8 cellular contexts compared by ENCODE assay signal in the genomic region with DNA sequence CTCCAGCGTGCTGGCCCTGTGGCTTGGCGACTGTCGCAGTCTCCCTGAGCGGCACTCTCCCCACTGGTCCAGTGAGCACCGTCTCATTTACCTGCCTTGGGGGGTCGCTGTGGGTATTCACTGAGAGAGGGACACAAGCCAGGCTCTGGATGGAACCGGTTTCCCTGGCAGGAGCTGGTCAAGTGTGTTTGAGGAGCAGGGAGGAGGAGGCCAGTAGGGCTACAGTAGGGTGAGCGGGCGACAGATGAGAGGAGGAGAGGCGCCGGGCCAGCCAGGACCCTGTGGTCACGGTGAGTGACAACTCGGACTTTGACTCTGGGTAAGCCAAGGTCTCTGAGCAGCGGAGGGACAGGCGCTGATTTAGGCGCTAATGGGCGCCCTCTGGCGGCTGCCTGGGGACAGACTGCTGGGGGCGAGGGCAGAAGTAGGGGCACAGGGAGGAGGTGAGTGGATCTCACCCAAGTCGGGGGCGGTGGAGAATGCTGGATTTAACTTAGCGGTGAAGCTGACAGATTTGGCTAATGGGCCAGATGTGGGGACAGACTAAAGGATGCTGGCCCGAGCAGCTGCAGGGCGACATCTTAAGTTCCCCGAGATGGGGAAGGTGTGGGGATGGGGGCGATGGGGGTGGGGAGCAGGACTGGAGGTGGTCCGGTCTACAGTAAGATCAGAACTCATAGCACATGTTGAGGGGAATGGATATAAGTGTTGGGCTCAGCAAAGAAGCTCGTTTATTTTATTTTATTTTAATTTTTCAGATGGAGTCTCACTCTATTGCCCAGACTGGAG. TPM values are rescaled to one million over a fixed set of nuclear protein-coding genes. Genes with fewer than 3 reads are reported as not detected.
DNase-seq lines count a peak whose midpoint lies in the region; ATAC-seq and TF ChIP-seq lines count a peak whose summit lies in the region.

No MANE protein-coding gene starts in this region.

- H3K9me3 Mint-ChIP-seq in IgD-negative memory B cell (no peaks in the 10 kb centered on the region), nephron progenitor cell (no peaks in the 10 kb centered on the region)
- H3K9me3 Mint-ChIP-seq in activated T-helper 17 cell treated with anti-CD3 and anti-CD28 coated beads, Interleukin-2, amount 50 U/mL, for 72 hours = no peaks in the 10 kb centered on the region

- peak; percentile 82 for DNase-seq in COR-L47 (lab: John Stamatoyannopoulos, UW)
- peak; percentile 84 for DNase-seq in RKO (ENCODE audit: low spot score)
- DNase-seq in fibroblast of the conjunctiva (ENCODE audit: low read depth) = peak; percentile 48
- DNase-seq in nephron progenitor cell = peak; percentile 89
- DNase-seq in substantia nigra (lab: John Stamatoyannopoulos, UW) = peak in 46 of 49 donors; percentile 17 to 88 (median 64)

- H3K27me3 Mint-ChIP-seq in IgD-negative memory B cell (no peaks in the 10 kb centered on the region), nephron progenitor cell (ENCODE audit: low read depth, poor library complexity) (peaks cover under 1% of the 10 kb centered on the region)
- no peaks in the 10 kb centered on the region for H3K27me3 Mint-ChIP-seq in activated T-helper 17 cell treated with anti-CD3 and anti-CD28 coated beads, Interleukin-2, amount 50 U/mL, for 72 hours

- H3K36me3 Mint-ChIP-seq in IgD-negative memory B cell = peaks cover 2% of the 10 kb centered on the region
- peaks cover 36% of the 10 kb centered on the region for H3K36me3 Mint-ChIP-seq in activated T-helper 17 cell treated with anti-CD3 and anti-CD28 coated beads, Interleukin-2, amount 50 U/mL, for 72 hours (ENCODE audit: low read depth)
- H3K36me3 Mint-ChIP-seq in nephron progenitor cell (ENCODE audit: low read depth) = peaks cover 25% of the 10 kb centered on the region

- peak overlapping the region; percentile 6 for H3K27ac ChIP-seq in substantia nigra (ENCODE audit: low read depth, low read length, poor library complexity, severe bottlenecking)

- H3K27ac Mint-ChIP-seq in IgD-negative memory B cell = peak overlapping the region in 2 of 3 donors; percentile 56 to 76
- peak overlapping the region; percentile 71 for H3K27ac Mint-ChIP-seq in activated T-helper 17 cell treated with anti-CD3 and anti-CD28 coated beads, Interleukin-2, amount 50 U/mL, for 72 hours
- H3K27ac Mint-ChIP-seq in nephron progenitor cell = peak overlapping the region; percentile 83

- ATAC-seq in activated T-helper 17 cell treated with anti-CD3 and anti-CD28 coated beads, Interleukin-2, amount 50 U/mL, for 72 hours (replicated peaks) = no peak
- ATAC-seq in GM18867 (IDR thresholded peaks at IDR 0.05; ENCODE audit: unreplicated experiment) = no peak

- H3K4me3 Mint-ChIP-seq in IgD-negative memory B cell (peak overlapping the region; percentile 55 to 90 (median 66)), nephron progenitor cell (peak overlapping the region; percentile 43)
- no peak overlapping the region for H3K4me3 Mint-ChIP-seq in activated T-helper 17 cell treated with anti-CD3 and anti-CD28 coated beads, Interleukin-2, amount 50 U/mL, for 72 hours

- peaks cover 20 to 31% (median 31%) of the 10 kb centered on the region in 3 donors for H3K4me1 Mint-ChIP-seq in IgD-negative memory B cell
- peaks cover 14% of the 10 kb centered on the region for H3K4me1 Mint-ChIP-seq in activated T-helper 17 cell treated with anti-CD3 and anti-CD28 coated beads, Interleukin-2, amount 50 U/mL, for 72 hours
- H3K4me1 Mint-ChIP-seq in nephron progenitor cell = peaks cover 13% of the 10 kb centered on the region

- TF ChIP-seq CTCF in nephron progenitor cell (IDR thresholded peaks at IDR 0.05) = peak; percentile 80

RNA-seq across cellular contexts. Expression of a gene that starts 4.7 kb away (rescaled TPM):
- polyA plus RNA-seq in IgD-negative memory B cell = 187 TPM
- 100 to 1,000 TPM; 183 to 345 TPM for total RNA-seq in activated T-helper 17 cell treated with anti-CD3 and anti-CD28 coated beads, Interleukin-2, amount 50 U/mL, for 72 hours

RNA-seq across cellular contexts. Expression of a gene that starts 6.6 kb away (rescaled TPM):
- 16.8 TPM for polyA plus RNA-seq in IgD-negative memory B cell
- total RNA-seq in activated T-helper 17 cell treated with anti-CD3 and anti-CD28 coated beads, Interleukin-2, amount 50 U/mL, for 72 hours = 10 to 100 TPM; 61.1 to 80.5 TPM

RNA-seq across cellular contexts. Expression of a gene that starts 6.7 kb away (rescaled TPM):
- polyA plus RNA-seq in IgD-negative memory B cell = 66.0 TPM
- 100 to 1,000 TPM; 150 to 218 TPM for total RNA-seq in activated T-helper 17 cell treated with anti-CD3 and anti-CD28 coated beads, Interleukin-2, amount 50 U/mL, for 72 hours

RNA-seq across cellular contexts. Expression of a gene that starts 17.1 kb away (rescaled TPM):
- 0.65 TPM for polyA plus RNA-seq in IgD-negative memory B cell
- total RNA-seq in activated T-helper 17 cell treated with anti-CD3 and anti-CD28 coated beads, Interleukin-2, amount 50 U/mL, for 72 hours = 1 to 10 TPM; 8.5 to 8.6 TPM

RNA-seq across cellular contexts. Expression of a gene that starts 18.6 kb away (rescaled TPM):
- polyA plus RNA-seq in IgD-negative memory B cell = not detected
- 1 to 10 TPM in 1 of 2 donors, under 1 TPM in 1; 0.93 to 4.3 TPM for total RNA-seq in activated T-helper 17 cell treated with anti-CD3 and anti-CD28 coated beads, Interleukin-2, amount 50 U/mL, for 72 hours
